Comparison of ENCODE assay signal across 20 cellular contexts in genomic region chr22:29408925-29409324, GRCh38. TPM values are rescaled to one million over a fixed set of nuclear protein-coding genes. Genes with fewer than 3 reads are reported as not detected.
"Had no signal": no experiment of that assay in that cellular context is flagged by ENCODE, and none has a peak within 500 bp of the region (broad histone marks: within the 10 kb centered on the region; RNA-seq: fewer than 3 reads in every experiment).

No MANE protein-coding gene starts in this region.

- DNase-seq: activated CD4-positive, alpha-beta T cell treated with anti-CD3 and anti-CD28 coated beads, Interleukin-2, amount 50 U/mL, for 1 hour; activated CD8-positive, alpha-beta memory T cell treated with anti-CD3 and anti-CD28 coated beads for 24 hours; activated effector memory CD4-positive, alpha-beta T cell treated with anti-CD3 and anti-CD28 coated beads, Interleukin-2, amount 50 U/mL, for 16 hours; activated T-cell treated with anti-CD3 and anti-CD28 coated beads, Interleukin-2, amount 50 U/mL, for 72 hours; erythroblast; gastrocnemius medialis; left lung; mammary epithelial cell; mucosa of descending colon; naive B cell; psoas muscle; right cardiac atrium; stimulated activated CD4-positive, alpha-beta T cell treated with anti-CD3 and anti-CD28 coated beads, Interleukin-2, amount 100 ng/mL, for 48 hours had no signal

- H3K27ac ChIP-seq: ascending aorta, coronary artery, gastrocnemius medialis, left lung, psoas muscle, skin epidermis, tibial nerve had no signal

- H3K4me1 ChIP-seq: ascending aorta, gastrocnemius medialis, left lung, psoas muscle, tibial nerve had no signal

- H3K4me3 ChIP-seq: ascending aorta, coronary artery, gastrocnemius medialis, left lung, mucosa of descending colon, psoas muscle, skin epidermis, tibial nerve had no signal

- H3K36me3 ChIP-seq: ascending aorta, gastrocnemius medialis, left lung, tibial nerve had no signal

- H3K27me3 ChIP-seq: ascending aorta, gastrocnemius medialis, left lung, tibial nerve had no signal

- H3K9me3 ChIP-seq: ascending aorta, gastrocnemius medialis, left lung, mucosa of descending colon, psoas muscle, tibial nerve had no signal

RNA-seq across cellular contexts. Expression of gene RFPL1, which starts 29.5 kb away (rescaled TPM):
- total RNA-seq: activated T-cell treated with anti-CD3 and anti-CD28 coated beads, Interleukin-2, amount 50 U/mL, for 72 hours; ascending aorta; gastrocnemius medialis; kidney epithelial cell; left lung; mammary epithelial cell; mucosa of descending colon; neural crest cell; osteoblast; psoas muscle; right cardiac atrium; tibial nerve had no signal
- polyA plus RNA-seq: mammary epithelial cell, psoas muscle, right cardiac atrium had no signal
